Comparison of ENCODE assay signal across 23 cellular contexts in the genomic region with DNA sequence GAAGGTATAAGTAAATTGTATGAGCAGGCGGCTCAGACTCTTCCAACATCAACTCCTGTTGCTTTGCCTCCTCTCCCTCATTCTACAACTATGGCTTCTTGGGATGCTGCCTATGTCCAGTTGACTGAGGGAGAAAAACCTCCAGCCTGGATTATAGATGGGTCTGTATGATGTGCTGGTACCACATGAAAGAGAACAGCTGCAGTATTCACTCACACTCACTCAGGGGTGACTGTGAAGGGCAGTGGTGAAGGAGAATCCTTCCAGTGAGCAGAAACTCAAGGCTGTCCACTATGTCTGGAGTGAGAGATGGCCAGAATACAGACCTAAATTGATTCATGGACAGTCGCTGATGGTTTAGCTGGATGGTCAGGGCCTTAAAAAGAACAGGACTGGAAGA. TPM values are rescaled to one million over a fixed set of nuclear protein-coding genes. Genes with fewer than 3 reads are reported as not detected.
"Had no signal": no experiment of that assay in that cellular context is flagged by ENCODE, and none has a peak within 500 bp of the region (broad histone marks: within the 10 kb centered on the region; RNA-seq: fewer than 3 reads in every experiment).

No MANE protein-coding gene starts in this region.

- H3K4me3 ChIP-seq: adrenal gland, esophagus squamous epithelium, gastrocnemius medialis, heart left ventricle, ovary, prostate gland, suprapubic skin, tibial nerve had no signal

- H3K9me3 ChIP-seq: adrenal gland, esophagus squamous epithelium, gastrocnemius medialis, heart left ventricle, ovary, prostate gland, suprapubic skin, tibial nerve had no signal

- H3K4me3 Mint-ChIP-seq: activated naive CD8-positive, alpha-beta T cell; activated T-cell treated with anti-CD3 and anti-CD28 coated beads, Interleukin-2, amount 50 U/mL, for 24 hours; activated T-helper 17 cell treated with anti-CD3 and anti-CD28 coated beads, Interleukin-2, amount 50 U/mL, for 72 hours; effector memory CD8-positive, alpha-beta T cell; natural killer cell; stimulated activated naive CD8-positive, alpha-beta T cell treated with anti-CD3 and anti-CD28 coated beads, Interleukin-15, Interleukin-2, amounts not matched to agents 100 ng/mL and 50 ng/mL, for 24 hours; WTC11 had no signal

- H3K4me1 ChIP-seq: gastrocnemius medialis, prostate gland had no signal

- H3K27me3 ChIP-seq: adrenal gland, ovary had no signal

- H3K36me3 ChIP-seq: adrenal gland, esophagus squamous epithelium, gastrocnemius medialis, heart left ventricle, ovary, prostate gland, suprapubic skin, tibial nerve had no signal

- H3K36me3 Mint-ChIP-seq: activated naive CD8-positive, alpha-beta T cell; natural killer cell; WTC11 had no signal

- H3K27ac ChIP-seq: adrenal gland, esophagus squamous epithelium, gastrocnemius medialis, heart left ventricle, ovary, prostate gland, suprapubic skin, tibial nerve had no signal

- H3K4me1 Mint-ChIP-seq: activated T-helper 17 cell treated with anti-CD3 and anti-CD28 coated beads, Interleukin-2, amount 50 U/mL, for 72 hours; natural killer cell had no signal

- DNase-seq: activated CD8-positive, alpha-beta memory T cell treated with anti-CD3 and anti-CD28 coated beads for 24 hours; activated CD8-positive, alpha-beta memory T cell treated with anti-CD3 and anti-CD28 coated beads, Interleukin-2, amount 50 U/mL, for 4 hours; activated T-cell treated with anti-CD3 and anti-CD28 coated beads, Interleukin-2, amount 50 U/mL, for 24 hours; adrenal gland; effector memory CD8-positive, alpha-beta T cell; esophagus squamous epithelium; gastrocnemius medialis; heart left ventricle; natural killer cell; ovary; stimulated activated CD4-positive, alpha-beta T cell treated with anti-CD3 and anti-CD28 coated beads, Interleukin-12 subunit alpha, Interleukin-12 subunit beta, amount 100 ng/mL, for 4 hours; stimulated activated CD4-positive, alpha-beta T cell treated with anti-CD3 and anti-CD28 coated beads, Interleukin-4, amount 100 ng/mL, for 4 hours; T-helper 9 cell had no signal

- H3K9me3 Mint-ChIP-seq: activated T-cell treated with anti-CD3 and anti-CD28 coated beads, Interleukin-2, amount 50 U/mL, for 24 hours; activated T-helper 17 cell treated with anti-CD3 and anti-CD28 coated beads, Interleukin-2, amount 50 U/mL, for 72 hours; effector memory CD8-positive, alpha-beta T cell; natural killer cell; stimulated activated naive CD8-positive, alpha-beta T cell treated with anti-CD3 and anti-CD28 coated beads, Interleukin-15, Interleukin-2, amounts not matched to agents 100 ng/mL and 50 ng/mL, for 24 hours; WTC11 had no signal

- ATAC-seq: activated T-helper 17 cell treated with anti-CD3 and anti-CD28 coated beads, Interleukin-2, amount 50 U/mL, for 72 hours; effector memory CD8-positive, alpha-beta T cell; gastrocnemius medialis; heart left ventricle; natural killer cell; WTC11 had no signal

- H3K27ac Mint-ChIP-seq: activated naive CD8-positive, alpha-beta T cell; activated T-cell treated with anti-CD3 and anti-CD28 coated beads, Interleukin-2, amount 50 U/mL, for 24 hours; activated T-helper 17 cell treated with anti-CD3 and anti-CD28 coated beads, Interleukin-2, amount 50 U/mL, for 72 hours; effector memory CD8-positive, alpha-beta T cell; natural killer cell; stimulated activated naive CD8-positive, alpha-beta T cell treated with anti-CD3 and anti-CD28 coated beads, Interleukin-15, Interleukin-2, amounts not matched to agents 100 ng/mL and 50 ng/mL, for 24 hours; WTC11 had no signal

RNA-seq across cellular contexts. Expression of gene BCL2L10, which starts 1.7 kb away (rescaled TPM):
- total RNA-seq: activated T-helper 17 cell treated with anti-CD3 and anti-CD28 coated beads, Interleukin-2, amount 50 U/mL, for 72 hours; gastrocnemius medialis; skeletal muscle tissue; T-helper 1 cell treated with Interleukin-12 subunit alpha and Interleukin-12 subunit beta and Interleukin-4 antibody, amounts not matched to agents 30 ng/mL and 1 ng/mL, for 36 hours; tibial nerve; urinary bladder had no signal
